ENCODE assay signal across 27 cellular contexts in the genomic region with DNA sequence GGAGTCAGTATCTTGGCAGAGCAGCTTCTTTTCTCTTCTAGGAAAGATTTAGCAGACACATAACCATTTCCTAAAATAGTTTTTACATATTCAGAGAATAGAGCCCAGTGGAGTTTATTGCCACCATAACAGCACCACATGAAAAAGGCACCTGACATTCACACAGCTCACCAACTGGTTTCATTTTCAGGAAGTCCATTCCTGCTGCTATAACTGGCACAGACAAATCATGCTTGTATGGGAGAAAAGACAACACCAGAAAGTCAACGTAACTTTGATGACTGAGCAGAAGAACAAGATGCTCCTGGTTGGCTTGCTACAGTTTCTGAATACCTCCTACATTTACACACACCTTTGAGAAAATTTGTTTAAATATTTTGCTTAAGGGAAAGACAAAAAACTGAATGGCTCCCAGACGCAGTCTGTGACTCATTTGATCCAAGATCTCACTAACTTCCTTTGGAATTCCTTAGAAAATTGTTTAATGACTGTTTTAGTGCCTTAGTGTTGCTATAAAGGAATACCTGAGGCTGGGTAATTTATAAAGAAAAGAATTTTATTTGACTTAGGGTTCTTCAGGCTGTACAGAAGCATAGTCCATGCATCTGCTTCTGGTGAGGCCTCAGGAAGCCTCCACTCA.
"Had no signal": no experiment of that assay in that cellular context is flagged by ENCODE, and none has a peak within 500 bp of the region (broad histone marks: within the 10 kb centered on the region; RNA-seq: fewer than 3 reads in every experiment).

No MANE protein-coding gene starts in this region.

- ATAC-seq: activated CD8-positive, alpha-beta memory T cell treated with anti-CD3 and anti-CD28 coated beads, Interleukin-2, amount 10 ng/mL, durations not matched to agents 7 days and 5 days; T-helper 17 cell had no signal

- H3K9ac ChIP-seq: KMS-11 had no signal

- H3K27me3 Mint-ChIP-seq: activated B cell treated with CpG ODN at 0.5 μM for 24 hours; activated CD4-positive, alpha-beta T cell treated with anti-CD3 and anti-CD28 coated beads, Interleukin-2, amount 10 ng/mL, durations not matched to agents 24 days and 14 days; activated CD8-positive, alpha-beta memory T cell treated with anti-CD3 and anti-CD28 coated beads, Interleukin-2, amount 10 ng/mL, durations not matched to agents 7 days and 5 days; activated naive CD4-positive, alpha-beta T cell treated with anti-CD3 and anti-CD28 coated beads, Interleukin-2, amount 50 U/mL, for 24 hours; activated T-cell treated with anti-CD3 and anti-CD28 coated beads, Interleukin-2, amount 50 U/mL, for 24 hours; T-helper 17 cell had no signal

- H3K27ac Mint-ChIP-seq: activated B cell treated with CpG ODN at 0.5 μM for 24 hours; activated CD4-positive, alpha-beta T cell treated with anti-CD3 and anti-CD28 coated beads, Interleukin-2, amount 10 ng/mL, durations not matched to agents 24 days and 14 days; activated CD8-positive, alpha-beta memory T cell treated with anti-CD3 and anti-CD28 coated beads, Interleukin-2, amount 10 ng/mL, durations not matched to agents 7 days and 5 days; activated naive CD4-positive, alpha-beta T cell treated with anti-CD3 and anti-CD28 coated beads, Interleukin-2, amount 50 U/mL, for 24 hours; activated T-cell treated with anti-CD3 and anti-CD28 coated beads, Interleukin-2, amount 50 U/mL, for 24 hours; activated T-helper 1 cell treated with anti-CD3 and anti-CD28 coated beads, Interleukin-12 subunit alpha, Interleukin-12 subunit beta, Interleukin-2, Interleukin-4 antibody, amounts not matched to agents 30 ng/mL and 10 ng/mL and 1 ng/mL, durations not matched to agents 14 hours and 24 hours and 36 hours; T-helper 17 cell had no signal

- H3K4me1 Mint-ChIP-seq: activated B cell treated with CpG ODN at 0.5 μM for 24 hours; activated CD4-positive, alpha-beta T cell treated with anti-CD3 and anti-CD28 coated beads, Interleukin-2, amount 10 ng/mL, durations not matched to agents 24 days and 14 days; activated CD8-positive, alpha-beta memory T cell treated with anti-CD3 and anti-CD28 coated beads, Interleukin-2, amount 10 ng/mL, durations not matched to agents 7 days and 5 days; activated naive CD4-positive, alpha-beta T cell treated with anti-CD3 and anti-CD28 coated beads, Interleukin-2, amount 50 U/mL, for 24 hours; T-helper 17 cell had no signal

- H3K4me3 ChIP-seq: cardiac muscle cell, PC-9 had no signal

- H3K27me3 ChIP-seq: brain microvascular endothelial cell, cardiac muscle cell had no signal

- H3K36me3 ChIP-seq: brain microvascular endothelial cell, cardiac muscle cell had no signal

- H2AFZ ChIP-seq: PC-9 had no signal

- H3K36me3 Mint-ChIP-seq: activated CD8-positive, alpha-beta memory T cell treated with anti-CD3 and anti-CD28 coated beads, Interleukin-2, amount 10 ng/mL, durations not matched to agents 7 days and 5 days; activated naive CD4-positive, alpha-beta T cell treated with anti-CD3 and anti-CD28 coated beads, Interleukin-2, amount 50 U/mL, for 24 hours had no signal

- DNase-seq: activated B cell treated with CpG ODN at 0.5 μM for 24 hours; activated CD4-positive, alpha-beta T cell treated with anti-CD3 and anti-CD28 coated beads for 1 hour; activated CD4-positive, alpha-beta T cell treated with anti-CD3 and anti-CD28 coated beads, Interleukin-2, amount 10 ng/mL, durations not matched to agents 24 days and 14 days; activated CD4-positive, alpha-beta T cell treated with anti-CD3 and anti-CD28 coated beads, Interleukin-2, amount 50 U/mL, for 48 hours; activated CD8-positive, alpha-beta memory T cell treated with anti-CD3 and anti-CD28 coated beads, Interleukin-2, amount 10 ng/mL, durations not matched to agents 7 days and 5 days; activated effector memory CD4-positive, alpha-beta T cell treated with Interleukin-2 at 50 U/mL for 16 hours; activated naive CD4-positive, alpha-beta T cell; activated T-cell treated with anti-CD3 and anti-CD28 coated beads, Interleukin-2, amount 50 U/mL, for 24 hours; aorta; brain microvascular endothelial cell; NCI-H1092; NCI-H1417 treated with DMSO at 0.1 percent for 48 hours; NCI-H1694; NCI-H2029; NCI-H2107; NCI-H2171 treated with DMSO at 0.1 percent for 48 hours; NCI-H226; NCI-H510A treated with DMSO at 0.1 percent for 48 hours; NCI-H69; PC-9; SIG-M5; T-helper 17 cell; T-helper 9 cell had no signal

- H3K4me2 ChIP-seq: KMS-11, PC-9 had no signal

- H3K27ac ChIP-seq: brain microvascular endothelial cell, cardiac muscle cell, KMS-11, PC-9 had no signal

- H3K4me3 Mint-ChIP-seq: activated B cell treated with CpG ODN at 0.5 μM for 24 hours; activated CD4-positive, alpha-beta T cell treated with anti-CD3 and anti-CD28 coated beads, Interleukin-2, amount 10 ng/mL, durations not matched to agents 24 days and 14 days; activated CD8-positive, alpha-beta memory T cell treated with anti-CD3 and anti-CD28 coated beads, Interleukin-2, amount 10 ng/mL, durations not matched to agents 7 days and 5 days; activated naive CD4-positive, alpha-beta T cell treated with anti-CD3 and anti-CD28 coated beads, Interleukin-2, amount 50 U/mL, for 24 hours; activated T-cell treated with anti-CD3 and anti-CD28 coated beads, Interleukin-2, amount 50 U/mL, for 24 hours; activated T-helper 1 cell treated with anti-CD3 and anti-CD28 coated beads, Interleukin-12 subunit alpha, Interleukin-12 subunit beta, Interleukin-2, Interleukin-4 antibody, amounts not matched to agents 30 ng/mL and 10 ng/mL and 1 ng/mL, durations not matched to agents 14 hours and 24 hours and 36 hours; T-helper 17 cell had no signal
